12 cellular contexts compared by ENCODE assay signal in the genomic region with DNA sequence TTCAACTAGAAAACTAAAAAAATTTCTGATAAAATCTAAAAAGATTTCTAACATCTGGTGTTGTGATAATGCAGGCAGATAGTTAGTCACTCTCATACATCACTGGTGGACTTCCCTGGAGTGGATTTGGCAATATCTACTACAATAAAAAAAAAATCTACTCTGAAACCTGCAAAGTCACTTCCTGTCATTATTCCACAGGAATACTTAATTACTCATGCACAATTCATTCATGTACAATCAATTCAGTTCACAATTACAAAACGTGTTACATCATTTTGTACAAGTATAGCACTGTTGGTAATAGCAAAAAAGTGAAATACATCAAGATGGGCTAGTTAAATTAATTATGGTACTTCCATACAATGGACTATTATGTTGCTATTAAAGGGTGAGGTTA. TPM values are rescaled to one million over a fixed set of nuclear protein-coding genes. Genes with fewer than 3 reads are reported as not detected.
A peak's percentile ranks its signal among the peaks of the same experiment; 100 is the strongest.
DNase-seq lines count a peak whose midpoint lies in the region; ATAC-seq and TF ChIP-seq lines count a peak whose summit lies in the region.
"Had no signal": no experiment of that assay in that cellular context is flagged by ENCODE, and none has a peak within 500 bp of the region (broad histone marks: within the 10 kb centered on the region; RNA-seq: fewer than 3 reads in every experiment).

No MANE protein-coding gene starts in this region.

- no peaks in the 10 kb centered on the region for H3K9me3 Mint-ChIP-seq in natural killer cell treated with Interleukin-12 subunit alpha and Interleukin-12 subunit beta and Interleukin-15 and Interleukin-18, amount 100 ng/mL, for 72 hours
- no peaks in the 10 kb centered on the region for H3K9me3 Mint-ChIP-seq in natural killer cell
- H3K9me3 Mint-ChIP-seq in stimulated activated effector memory CD8-positive, alpha-beta T cell treated with anti-CD3 and anti-CD28 coated beads, Interleukin-12 subunit alpha, Interleukin-12 subunit beta, amount 100 ng/mL, for 72 hours, result no peaks in the 10 kb centered on the region
- H3K9me3 Mint-ChIP-seq in CD8-positive, alpha-beta T cell, result no peaks in the 10 kb centered on the region
- H3K9me3 Mint-ChIP-seq: central memory CD8-positive, alpha-beta T cell had no signal

- peaks cover 11 to 19% of the 10 kb centered on the region in 2 donors for H3K4me1 Mint-ChIP-seq in natural killer cell treated with Interleukin-12 subunit alpha and Interleukin-12 subunit beta and Interleukin-15 and Interleukin-18, amount 100 ng/mL, for 72 hours (ENCODE audit: low read depth in 2 of 2)
- peaks cover 0 to 5% of the 10 kb centered on the region in 2 donors for H3K4me1 Mint-ChIP-seq in natural killer cell
- peaks cover 12% of the 10 kb centered on the region for H3K4me1 Mint-ChIP-seq in stimulated activated effector memory CD8-positive, alpha-beta T cell treated with anti-CD3 and anti-CD28 coated beads, Interleukin-12 subunit alpha, Interleukin-12 subunit beta, amount 100 ng/mL, for 72 hours
- H3K4me1 Mint-ChIP-seq in CD8-positive, alpha-beta T cell (ENCODE audit: low read depth), result peaks cover 31% of the 10 kb centered on the region

- intact Hi-C loops in natural killer cell (cut with micrococcal nuclease) (no loop called here), esophagus muscularis mucosa (cut with DNase I) (no loop called here)
- intact Hi-C loops in CD8-positive, alpha-beta T cell (cut with DNase I, micrococcal nuclease), result loop anchor here in 1 of 2 experiments (2.0 kb wide), 1 partner anchor 14 kb away; no protein-coding TSS in a partner anchor

- no peak overlapping the region for H3K4me3 Mint-ChIP-seq in natural killer cell treated with Interleukin-12 subunit alpha and Interleukin-12 subunit beta and Interleukin-15 and Interleukin-18, amount 100 ng/mL, for 72 hours
- no peak overlapping the region for H3K4me3 Mint-ChIP-seq in natural killer cell
- H3K4me3 Mint-ChIP-seq in stimulated activated effector memory CD8-positive, alpha-beta T cell treated with anti-CD3 and anti-CD28 coated beads, Interleukin-12 subunit alpha, Interleukin-12 subunit beta, amount 100 ng/mL, for 72 hours, result no peak overlapping the region
- H3K4me3 Mint-ChIP-seq in CD8-positive, alpha-beta T cell, result no peak overlapping the region
- H3K4me3 Mint-ChIP-seq: central memory CD8-positive, alpha-beta T cell had no signal

- no peaks in the 10 kb centered on the region for H3K36me3 Mint-ChIP-seq in natural killer cell treated with Interleukin-12 subunit alpha and Interleukin-12 subunit beta and Interleukin-15 and Interleukin-18, amount 100 ng/mL, for 72 hours
- no peaks in the 10 kb centered on the region for H3K36me3 Mint-ChIP-seq in natural killer cell
- no peaks in the 10 kb centered on the region for H3K36me3 Mint-ChIP-seq in stimulated activated effector memory CD8-positive, alpha-beta T cell treated with anti-CD3 and anti-CD28 coated beads, Interleukin-12 subunit alpha, Interleukin-12 subunit beta, amount 100 ng/mL, for 72 hours
- no peaks in the 10 kb centered on the region for H3K36me3 Mint-ChIP-seq in CD8-positive, alpha-beta T cell

- 32% methylated on average over 1 of the region's 1 CpG for WGBS in esophagus muscularis mucosa

- no peaks in the 10 kb centered on the region for H3K36me3 ChIP-seq in OCI-LY1 (ENCODE audit: insufficient read depth, low read length)
- no peaks in the 10 kb centered on the region for H3K36me3 ChIP-seq in esophagus muscularis mucosa
- no peaks in the 10 kb centered on the region for H3K36me3 ChIP-seq in CD8-positive, alpha-beta T cell (ENCODE audit: insufficient read depth, low read length)

- TF ChIP-seq EP300 in esophagus muscularis mucosa (IDR thresholded peaks at IDR 0.05), result no peak

- no peaks in the 10 kb centered on the region for H3K79me2 ChIP-seq in OCI-LY1 (ENCODE audit: insufficient read depth, low read length)

- H3K27me3 ChIP-seq in OCI-LY1 (ENCODE audit: insufficient read depth, low read length), result no peaks in the 10 kb centered on the region
- peaks cover 0 to 4% (median 0%) of the 10 kb centered on the region in 4 donors for H3K27me3 ChIP-seq in esophagus muscularis mucosa
- no peaks in the 10 kb centered on the region for H3K27me3 ChIP-seq in CD8-positive, alpha-beta T cell (ENCODE audit: insufficient read depth, low read length)

- ATAC-seq in natural killer cell treated with Interleukin-12 subunit alpha and Interleukin-12 subunit beta and Interleukin-15 and Interleukin-18, amount 100 ng/mL, for 72 hours, result peak; percentile 73 to 80
- no peak for ATAC-seq in natural killer cell
- ATAC-seq in stimulated activated effector memory CD8-positive, alpha-beta T cell treated with anti-CD3 and anti-CD28 coated beads, Interleukin-12 subunit alpha, Interleukin-12 subunit beta, amount 100 ng/mL, for 72 hours, result peak; percentile 39
- ATAC-seq in CD8-positive, alpha-beta T cell, result no peak
- ATAC-seq: Panc1 had no signal

- no peaks in the 10 kb centered on the region for H3K9me3 ChIP-seq in OCI-LY1 (ENCODE audit: low read length)
- no peaks in the 10 kb centered on the region for H3K9me3 ChIP-seq in esophagus muscularis mucosa
- H3K9me3 ChIP-seq in CD8-positive, alpha-beta T cell (ENCODE audit: low read length), result no peaks in the 10 kb centered on the region

- POLR2A ChIA-PET in CD8-positive, alpha-beta T cell (lab: Charles Lee), result no interaction called here

- CTCF ChIA-PET in CD8-positive, alpha-beta T cell (lab: Charles Lee), result no interaction called here

- no peak overlapping the region; the same call in 1 of the 2 replicates for H3K9ac ChIP-seq in OCI-LY1 (ENCODE audit: low read length)

- TF ChIP-seq CTCF in natural killer cell (IDR thresholded peaks at IDR 0.05), result no peak
- no peak for TF ChIP-seq CTCF in OCI-LY1 (IDR thresholded peaks at IDR 0.05; ENCODE audit: low read length)
- no peak for TF ChIP-seq CTCF in epithelial cell of proximal tubule (conservative IDR thresholded peaks at IDR 0.05; ENCODE audit: low read depth, low read length)
- TF ChIP-seq CTCF in esophagus muscularis mucosa (IDR thresholded peaks at IDR 0.05), result no peak
- no peak for TF ChIP-seq CTCF in CD8-positive, alpha-beta T cell (IDR thresholded peaks at IDR 0.05)

- peaks cover 11% of the 10 kb centered on the region for H3F3A ChIP-seq in OCI-LY1 (ENCODE audit: insufficient read depth, low read length)

- TF ChIP-seq POLR2A in esophagus muscularis mucosa (IDR thresholded peaks at IDR 0.05; ENCODE audit: low read depth), result no peak

- no peaks in the 10 kb centered on the region for H4K20me1 ChIP-seq in OCI-LY1 (ENCODE audit: insufficient read depth, low read length)

- no peak for DNase-seq in natural killer cell treated with Interleukin-12 subunit alpha and Interleukin-12 subunit beta and Interleukin-15 and Interleukin-18, amount 100 ng/mL, for 72 hours (ENCODE audit: low spot score)
- DNase-seq in natural killer cell (no peak), epithelial cell of proximal tubule (ENCODE audit: low read depth) (peak; percentile 77), esophagus muscularis mucosa (ENCODE audit: extremely low spot score) (no peak), iPS-NIHi11 (ENCODE audit: low spot score) (no peak)
- DNase-seq in stimulated activated effector memory CD8-positive, alpha-beta T cell treated with anti-CD3 and anti-CD28 coated beads, Interleukin-12 subunit alpha, Interleukin-12 subunit beta, amount 100 ng/mL, for 72 hours (ENCODE audit: low spot score in 2 of 2), result no peak
- no peak for DNase-seq in CD8-positive, alpha-beta T cell
- DNase-seq: activated CD8-positive, alpha-beta memory T cell treated with anti-CD3 and anti-CD28 coated beads for 24 hours; Karpas-422 had no signal

- no peaks in the 10 kb centered on the region for H3K9me2 ChIP-seq in OCI-LY1 (ENCODE audit: low read depth, low read length)

- H3K4me2 ChIP-seq in OCI-LY1 (ENCODE audit: low read length), result no peak overlapping the region

- no peaks in the 10 kb centered on the region for H3K27me3 Mint-ChIP-seq in natural killer cell treated with Interleukin-12 subunit alpha and Interleukin-12 subunit beta and Interleukin-15 and Interleukin-18, amount 100 ng/mL, for 72 hours
- no peaks in the 10 kb centered on the region for H3K27me3 Mint-ChIP-seq in natural killer cell (ENCODE audit: low read depth in 2 of 2)
- H3K27me3 Mint-ChIP-seq in CD8-positive, alpha-beta T cell (ENCODE audit: low read depth), result no peaks in the 10 kb centered on the region
- H3K27me3 Mint-ChIP-seq: central memory CD8-positive, alpha-beta T cell had no signal

- H3K27ac ChIP-seq in OCI-LY1 (ENCODE audit: low read depth, low read length, poor library complexity, severe bottlenecking) (peak overlapping the region; percentile 100), esophagus muscularis mucosa (replicated peaks in 1 of 4) (no peak overlapping the region)
- no peak overlapping the region for H3K27ac ChIP-seq in CD8-positive, alpha-beta T cell (ENCODE audit: low read depth, low read length)

- H3K4me1 ChIP-seq in OCI-LY1 (ENCODE audit: insufficient read depth, low read length, severe bottlenecking) (peaks cover 93% of the 10 kb centered on the region), esophagus muscularis mucosa (no peaks in the 10 kb centered on the region)
- H3K4me1 ChIP-seq in CD8-positive, alpha-beta T cell (ENCODE audit: insufficient read depth, low read length), result peaks cover 14% of the 10 kb centered on the region

- H3K4me3 ChIP-seq in OCI-LY1 (ENCODE audit: low read depth, low read length, poor library complexity, severe bottlenecking), result no peak overlapping the region
- H3K4me3 ChIP-seq in epithelial cell of proximal tubule (ENCODE audit: low read depth, low read length), result no peak overlapping the region
- no peak overlapping the region for H3K4me3 ChIP-seq in esophagus muscularis mucosa
- no peak overlapping the region for H3K4me3 ChIP-seq in CD8-positive, alpha-beta T cell (ENCODE audit: low read depth, low read length)

- no peak overlapping the region for H2AFZ ChIP-seq in OCI-LY1 (ENCODE audit: low read length)

- H3K27ac Mint-ChIP-seq in natural killer cell treated with Interleukin-12 subunit alpha and Interleukin-12 subunit beta and Interleukin-15 and Interleukin-18, amount 100 ng/mL, for 72 hours, result peak overlapping the region; percentile 37 to 42
- no peak overlapping the region for H3K27ac Mint-ChIP-seq in natural killer cell
- no peak overlapping the region for H3K27ac Mint-ChIP-seq in stimulated activated effector memory CD8-positive, alpha-beta T cell treated with anti-CD3 and anti-CD28 coated beads, Interleukin-12 subunit alpha, Interleukin-12 subunit beta, amount 100 ng/mL, for 72 hours
- no peak overlapping the region for H3K27ac Mint-ChIP-seq in CD8-positive, alpha-beta T cell

RNA-seq across cellular contexts. Expression of a gene that starts 16.5 kb away (rescaled TPM):
- 100 to 1,000 TPM; 140 to 169 TPM for total RNA-seq in natural killer cell treated with Interleukin-12 subunit alpha and Interleukin-12 subunit beta and Interleukin-15 and Interleukin-18, amount 100 ng/mL, for 72 hours
- total RNA-seq in natural killer cell, result 100 to 1,000 TPM; 195 to 233 (median 195) TPM
- not detected in 2 replicates for total RNA-seq in epithelial cell of proximal tubule
- 1 to 10 TPM in 3 of 4 donors, under 1 TPM in 1; 0.13 to 3.6 (median 2.7) TPM for total RNA-seq in esophagus muscularis mucosa
- total RNA-seq in CD8-positive, alpha-beta T cell, result 100 to 1,000 TPM; 533 to 539 TPM

Comparison
In these comparisons a context has a peak if more than half of its experiments do, and no peak if none do; other contexts are left out.
1. ATAC-seq: peak in natural killer cell treated with Interleukin-12 subunit alpha and Interleukin-12 subunit beta and Interleukin-15 and Interleukin-18, amount 100 ng/mL, for 72 hours (2 of 2) and stimulated activated effector memory CD8-positive, alpha-beta T cell treated with anti-CD3 and anti-CD28 coated beads, Interleukin-12 subunit alpha, Interleukin-12 subunit beta, amount 100 ng/mL, for 72 hours (single experiment); none in natural killer cell (0 of 3) and CD8-positive, alpha-beta T cell (single experiment).
2. H3K27ac Mint-ChIP-seq: peak in natural killer cell treated with Interleukin-12 subunit alpha and Interleukin-12 subunit beta and Interleukin-15 and Interleukin-18, amount 100 ng/mL, for 72 hours (2 of 2); none in natural killer cell (0 of 2), stimulated activated effector memory CD8-positive, alpha-beta T cell treated with anti-CD3 and anti-CD28 coated beads, Interleukin-12 subunit alpha, Interleukin-12 subunit beta, amount 100 ng/mL, for 72 hours (single experiment) and CD8-positive, alpha-beta T cell (single experiment).
3. RNA of a gene that starts 16.5 kb away (total RNA-seq): 533 to 539 TPM in CD8-positive, alpha-beta T cell, 195 to 233 TPM in natural killer cell and 140 to 169 TPM in natural killer cell treated with Interleukin-12 subunit alpha and Interleukin-12 subunit beta and Interleukin-15 and Interleukin-18, amount 100 ng/mL, for 72 hours; 0.13 to 3.6 TPM in esophagus muscularis mucosa and not detected in epithelial cell of proximal tubule; every median in the first group is over 10 times any median in the second.